ENCODE assay signal across 8 cellular contexts in genomic region chr12:46372131-46372851, GRCh38. TPM values are rescaled to one million over a fixed set of nuclear protein-coding genes. Genes with fewer than 3 reads are reported as not detected.
A peak's percentile ranks its signal among the peaks of the same experiment; 100 is the strongest.
DNase-seq lines count a peak whose midpoint lies in the region; ATAC-seq and TF ChIP-seq lines count a peak whose summit lies in the region.

SLC38A2 (minus strand) TSS chr12:46372773; CDS start chr12:46371293, 1,480 bp downstream.

- POLR2A ChIA-PET in PC-9 (lab: Charles Lee; ENCODE audit: unreplicated experiment), result interaction anchor here (0.5 to 0.6 kb wide), 2 partner anchors 190 to 567 kb away, joined by 4 to 5 read pairs; no protein-coding TSS in a partner anchor

- H3K9me2 ChIP-seq in PC-9 (ENCODE audit: insufficient read depth), result no peaks in the 10 kb centered on the region

- peak within 1 kb of the TSS; percentile 98 for H3K27ac ChIP-seq in HUES6 (ENCODE audit: low read depth, low read length)
- H3K27ac ChIP-seq in PC-9, result peak within 1 kb of the TSS; percentile 97
- peak within 1 kb of the TSS; percentile 98 for H3K27ac ChIP-seq in muscle layer of duodenum (ENCODE audit: low read length)

- peaks cover 65% of the 10 kb centered on the region for H3K79me2 ChIP-seq in PC-9 (ENCODE audit: low read depth)

- ATAC-seq in GM21390 (IDR thresholded peaks at IDR 0.05; ENCODE audit: unreplicated experiment), result peak; percentile 85
- ATAC-seq in esophagus mucosa, result peak; percentile 96
- peak; percentile 88 for ATAC-seq in stimulated activated effector memory CD8-positive, alpha-beta T cell treated with anti-CD3 and anti-CD28 coated beads, Interleukin-12 subunit alpha, Interleukin-12 subunit beta, amount 100 ng/mL, for 72 hours

- H3F3A ChIP-seq in PC-9 (ENCODE audit: insufficient read depth, low read depth), result peaks cover 49% of the 10 kb centered on the region

- H3K4me3 ChIP-seq in HUES6 (ENCODE audit: low read depth, low read length), result peak within 1 kb of the TSS; percentile 81
- H3K4me3 ChIP-seq in PC-9, result peak within 1 kb of the TSS; percentile 94
- H3K4me3 ChIP-seq in muscle layer of duodenum (ENCODE audit: low read depth in 1 of 2, low read length in 2 of 2), result peak within 1 kb of the TSS; percentile 92 to 99

- H3K4me2 ChIP-seq in PC-9, result peak within 1 kb of the TSS; percentile 91

- no peak for TF ChIP-seq CTCF in PC-9 (conservative IDR thresholded peaks at IDR 0.05)

- H3K4me3 Mint-ChIP-seq in stimulated activated effector memory CD8-positive, alpha-beta T cell treated with anti-CD3 and anti-CD28 coated beads, Interleukin-12 subunit alpha, Interleukin-12 subunit beta, amount 100 ng/mL, for 72 hours, result peak within 1 kb of the TSS; percentile 93

- DNase-seq in DMS 273 (lab: John Stamatoyannopoulos, UW; ENCODE audit: unreplicated experiment), result peak; percentile 92
- DNase-seq in PC-9, result peak; percentile 70 to 94
- peak; percentile 64 to 98 for DNase-seq in activated T-cell treated with anti-CD3 and anti-CD28 coated beads, Interleukin-2, amount 50 U/mL, for 48 hours
- DNase-seq in stimulated activated effector memory CD8-positive, alpha-beta T cell treated with anti-CD3 and anti-CD28 coated beads, Interleukin-12 subunit alpha, Interleukin-12 subunit beta, amount 100 ng/mL, for 72 hours (ENCODE audit: low spot score in 2 of 2), result peak; percentile 92 to 97

- intact Hi-C loops in PC-9 (cut with micrococcal nuclease; ENCODE audit: unreplicated experiment), result loop anchor here (1.0 to 10.0 kb wide), 6 partner anchors 11 to 903 kb away; partner anchors contain the start of gene SLC38A1

- peak within 1 kb of the TSS; percentile 100 for H3K9ac ChIP-seq in HUES6 (ENCODE audit: low read length)

- H3K36me3 ChIP-seq in HUES6 (ENCODE audit: control insufficient read depth, insufficient read depth, low read length) (peaks cover 45% of the 10 kb centered on the region), PC-9 (ENCODE audit: low read depth) (peaks cover 43% of the 10 kb centered on the region), muscle layer of duodenum (ENCODE audit: control insufficient read depth in 1 of 2, insufficient read depth in 2 of 2, low read length in 2 of 2) (peaks cover 32 to 50% of the 10 kb centered on the region in 2 donors)

- CTCF ChIA-PET in PC-9 (lab: Charles Lee), result no interaction called here

- BruUV-seq in PC-9 (replicated peaks; lab: Mats Ljungman, UMichigan), result no TSS peak

- H3K9me3 Mint-ChIP-seq in stimulated activated effector memory CD8-positive, alpha-beta T cell treated with anti-CD3 and anti-CD28 coated beads, Interleukin-12 subunit alpha, Interleukin-12 subunit beta, amount 100 ng/mL, for 72 hours, result no peaks in the 10 kb centered on the region

- H3K36me3 Mint-ChIP-seq in stimulated activated effector memory CD8-positive, alpha-beta T cell treated with anti-CD3 and anti-CD28 coated beads, Interleukin-12 subunit alpha, Interleukin-12 subunit beta, amount 100 ng/mL, for 72 hours, result peaks cover 62% of the 10 kb centered on the region

- H4K20me1 ChIP-seq in PC-9 (ENCODE audit: insufficient read depth), result peaks cover 42% of the 10 kb centered on the region

- H3K27me3 ChIP-seq in HUES6 (ENCODE audit: control insufficient read depth, insufficient read depth, low read length), result peaks cover 2% of the 10 kb centered on the region; the same call in 1 of the 2 replicates
- no peaks in the 10 kb centered on the region for H3K27me3 ChIP-seq in PC-9 (ENCODE audit: insufficient read depth, low read depth)
- no peaks in the 10 kb centered on the region for H3K27me3 ChIP-seq in muscle layer of duodenum (ENCODE audit: low read depth, low read length)

- H2AFZ ChIP-seq in PC-9, result peak within 1 kb of the TSS; percentile 95

- H3K4me1 ChIP-seq in HUES6 (ENCODE audit: control insufficient read depth, insufficient read depth, low read length) (peaks cover 28% of the 10 kb centered on the region), PC-9 (replicated peaks; ENCODE audit: insufficient read depth) (peaks cover 47% of the 10 kb centered on the region), muscle layer of duodenum (ENCODE audit: control insufficient read depth in 1 of 2, insufficient read depth in 2 of 2, low read length in 2 of 2) (peaks cover 14 to 38% of the 10 kb centered on the region in 2 donors)

- peak within 1 kb of the TSS; percentile 100 for H3K27ac Mint-ChIP-seq in stimulated activated effector memory CD8-positive, alpha-beta T cell treated with anti-CD3 and anti-CD28 coated beads, Interleukin-12 subunit alpha, Interleukin-12 subunit beta, amount 100 ng/mL, for 72 hours

- no peaks in the 10 kb centered on the region for H3K9me3 ChIP-seq in HUES6 (ENCODE audit: control insufficient read depth, insufficient read depth, low read depth, low read length)
- no peaks in the 10 kb centered on the region for H3K9me3 ChIP-seq in PC-9 (ENCODE audit: insufficient read depth, low read depth)
- no peaks in the 10 kb centered on the region for H3K9me3 ChIP-seq in muscle layer of duodenum (ENCODE audit: control insufficient read depth in 1 of 2, low read length in 2 of 2)

- peaks cover 49% of the 10 kb centered on the region for H3K4me1 Mint-ChIP-seq in stimulated activated effector memory CD8-positive, alpha-beta T cell treated with anti-CD3 and anti-CD28 coated beads, Interleukin-12 subunit alpha, Interleukin-12 subunit beta, amount 100 ng/mL, for 72 hours

RNA-seq across cellular contexts. Expression of gene SLC38A2, which starts in this region (rescaled TPM):
- 193 and 322 TPM in 2 replicates for total RNA-seq in PC-9 (2021)
- total RNA-seq in esophagus mucosa, result 245 TPM

Comparison
In these comparisons a context has a peak if more than half of its experiments do, and no peak if none do; other contexts are left out.
1. Peak in every context shown above with its lines: DNase-seq, ATAC-seq, H3K4me3 ChIP-seq and H3K27ac ChIP-seq.